In genomic region chr5:52580921-52581320, GRCh38 we compare ENCODE assay signal across 23 cellular contexts.
DNase-seq lines count a peak whose midpoint lies in the region; ATAC-seq and TF ChIP-seq lines count a peak whose summit lies in the region.
"Had no signal": no experiment of that assay in that cellular context is flagged by ENCODE, and none has a peak within 500 bp of the region (broad histone marks: within the 10 kb centered on the region; RNA-seq: fewer than 3 reads in every experiment).

No MANE protein-coding gene starts in this region.

- no peak overlapping the region for H3K4me3 ChIP-seq in ascending aorta
- H3K4me3 ChIP-seq: BLaER1 treated with 17β-estradiol and CSF1 and Interleukin-3, amounts not matched to agents 10 nM and 100 nM; heart right ventricle; upper lobe of left lung had no signal

- peaks cover 19% of the 10 kb centered on the region for H3K4me1 Mint-ChIP-seq in progenitor cell of endocrine pancreas (ENCODE audit: low read depth)
- H3K4me1 Mint-ChIP-seq: activated CD4-positive, alpha-beta T cell treated with anti-CD3 and anti-CD28 coated beads for 36 hours; H9; stimulated activated naive B cell treated with anti-CD40 and anti-IgM and Interleukin-4, amounts not matched to agents 10 μg/mL and 1 μg/mL and 100 μg/mL, for 72 hours had no signal

- peak; percentile 62 for DNase-seq in Daoy (ENCODE audit: low read depth)
- peak; percentile 92 for DNase-seq in HT1080 (ENCODE audit: low read depth)
- peak; percentile 50 for DNase-seq in astrocyte of the hippocampus (ENCODE audit: low read depth, low spot score)
- DNase-seq in kidney tubule cell (ENCODE audit: low spot score), result peak; percentile 60
- DNase-seq in ascending aorta (ENCODE audit: low spot score in 2 of 2), result no peak
- DNase-seq in progenitor cell of endocrine pancreas (ENCODE audit: low spot score, unreplicated experiment), result no peak
- DNase-seq: activated CD4-positive, alpha-beta T cell treated with anti-CD3 and anti-CD28 coated beads for 36 hours; activated CD8-positive, alpha-beta memory T cell treated with anti-CD3 and anti-CD28 coated beads, Interleukin-2, amount 50 U/mL, for 48 hours; activated naive CD4-positive, alpha-beta T cell treated with anti-CD3 and anti-CD28 coated beads, Interleukin-2, amount 50 U/mL, for 16 hours; cerebellar nuclear complex; DMS79; H9; kidney; NCI-H2029; NCI-H526 treated with DMSO at 0.1 percent for 48 hours; RPMI8226; small intestine; stimulated activated naive B cell treated with anti-CD40 and anti-IgM and Interleukin-4, amounts not matched to agents 10 μg/mL and 1 μg/mL and 100 μg/mL, for 72 hours; T-helper 2 cell; upper lobe of left lung had no signal

- no peaks in the 10 kb centered on the region for H3K36me3 Mint-ChIP-seq in progenitor cell of endocrine pancreas (ENCODE audit: insufficient read depth)
- H3K36me3 Mint-ChIP-seq: stimulated activated naive B cell treated with anti-CD40 and anti-IgM and Interleukin-4, amounts not matched to agents 10 μg/mL and 1 μg/mL and 100 μg/mL, for 72 hours had no signal

- H3K36me3 ChIP-seq in ascending aorta, result no peaks in the 10 kb centered on the region
- H3K36me3 ChIP-seq: BLaER1 treated with 17β-estradiol and CSF1 and Interleukin-3, amounts not matched to agents 10 nM and 100 nM; heart right ventricle; upper lobe of left lung had no signal

- H3K4me1 ChIP-seq in ascending aorta, result no peaks in the 10 kb centered on the region
- H3K4me1 ChIP-seq: heart right ventricle, upper lobe of left lung had no signal

- H3K4me3 Mint-ChIP-seq in progenitor cell of endocrine pancreas (ENCODE audit: low read depth), result no peak overlapping the region
- H3K4me3 Mint-ChIP-seq: activated CD4-positive, alpha-beta T cell treated with anti-CD3 and anti-CD28 coated beads for 36 hours; H9; stimulated activated naive B cell treated with anti-CD40 and anti-IgM and Interleukin-4, amounts not matched to agents 10 μg/mL and 1 μg/mL and 100 μg/mL, for 72 hours had no signal

- H3K27ac Mint-ChIP-seq in progenitor cell of endocrine pancreas, result no peak overlapping the region
- H3K27ac Mint-ChIP-seq: activated CD4-positive, alpha-beta T cell treated with anti-CD3 and anti-CD28 coated beads for 36 hours; H9; stimulated activated naive B cell treated with anti-CD40 and anti-IgM and Interleukin-4, amounts not matched to agents 10 μg/mL and 1 μg/mL and 100 μg/mL, for 72 hours had no signal

- no peaks in the 10 kb centered on the region for H3K27me3 Mint-ChIP-seq in progenitor cell of endocrine pancreas
- H3K27me3 Mint-ChIP-seq: stimulated activated naive B cell treated with anti-CD40 and anti-IgM and Interleukin-4, amounts not matched to agents 10 μg/mL and 1 μg/mL and 100 μg/mL, for 72 hours had no signal

- ATAC-seq in GM21576 (IDR thresholded peaks at IDR 0.05; ENCODE audit: unreplicated experiment), result no peak
- ATAC-seq: activated CD4-positive, alpha-beta T cell treated with anti-CD3 and anti-CD28 coated beads for 36 hours; heart right ventricle; stimulated activated naive B cell treated with anti-CD40 and anti-IgM and Interleukin-4, amounts not matched to agents 10 μg/mL and 1 μg/mL and 100 μg/mL, for 72 hours had no signal

- H3K27me3 ChIP-seq in ascending aorta, result no peaks in the 10 kb centered on the region
- H3K27me3 ChIP-seq: BLaER1 treated with 17β-estradiol and CSF1 and Interleukin-3, amounts not matched to agents 10 nM and 100 nM; upper lobe of left lung had no signal

- H3K9me3 Mint-ChIP-seq in progenitor cell of endocrine pancreas (ENCODE audit: low read depth), result no peaks in the 10 kb centered on the region
- H3K9me3 Mint-ChIP-seq: H9 had no signal

- H3K27ac ChIP-seq in ascending aorta, result no peak overlapping the region
- H3K27ac ChIP-seq: BLaER1 treated with 17β-estradiol and CSF1 and Interleukin-3, amounts not matched to agents 10 nM and 100 nM; heart right ventricle; upper lobe of left lung had no signal

- intact Hi-C loops in ascending aorta (cut with DNase I), result no loop called here

- H3K9me3 ChIP-seq in ascending aorta, result no peaks in the 10 kb centered on the region
- H3K9me3 ChIP-seq: BLaER1 treated with 17β-estradiol and CSF1 and Interleukin-3, amounts not matched to agents 10 nM and 100 nM; heart right ventricle; upper lobe of left lung had no signal

- TF ChIP-seq CTCF in ascending aorta (IDR thresholded peaks at IDR 0.05) (no peak), progenitor cell of endocrine pancreas (IDR thresholded peaks at IDR 0.05; ENCODE audit: unreplicated experiment) (no peak)

Comparison
In these comparisons a context has a peak if more than half of its experiments do, and no peak if none do; other contexts are left out.
1. DNase-seq: peak in Daoy (single experiment), HT1080 (single experiment), astrocyte of the hippocampus (single experiment) and kidney tubule cell (single experiment); none in ascending aorta (0 of 2) and progenitor cell of endocrine pancreas (single experiment).